In genomic region chr13:80359459-80360297, GRCh38 we compare ENCODE assay signal across 9 cellular contexts. TPM values are rescaled to one million over a fixed set of nuclear protein-coding genes. Genes with fewer than 3 reads are reported as not detected.
DNase-seq lines count a peak whose midpoint lies in the region; ATAC-seq and TF ChIP-seq lines count a peak whose summit lies in the region.
"Had no signal": no experiment of that assay in that cellular context is flagged by ENCODE, and none has a peak within 500 bp of the region (broad histone marks: within the 10 kb centered on the region; RNA-seq: fewer than 3 reads in every experiment).

No MANE protein-coding gene starts in this region.

- H3K9me3 ChIP-seq in IMR-90 (ENCODE audit: control insufficient read depth, insufficient read depth, low read length) = no peaks in the 10 kb centered on the region

- peak overlapping the region; percentile 47 for H2AFZ ChIP-seq in IMR-90 (replicated peaks; ENCODE audit: low read length, poor library complexity)

- no peak for TF ChIP-seq CTCF in IMR-90 (conservative IDR thresholded peaks at IDR 0.05; ENCODE audit: low read depth, low read length)
- TF ChIP-seq CTCF in fibroblast of villous mesenchyme (IDR thresholded peaks at IDR 0.05; ENCODE audit: insufficient read depth, low read depth, low read length) = no peak
- no peak for TF ChIP-seq CTCF in progenitor cell of endocrine pancreas (IDR thresholded peaks at IDR 0.05; ENCODE audit: unreplicated experiment)

- H3K4me1 Mint-ChIP-seq in progenitor cell of endocrine pancreas (ENCODE audit: low read depth) = peaks cover 39% of the 10 kb centered on the region

- peak overlapping the region; percentile 90 for H3K27ac Mint-ChIP-seq in progenitor cell of endocrine pancreas
- H3K27ac Mint-ChIP-seq: natural killer cell had no signal

- H3K9me3 Mint-ChIP-seq in progenitor cell of endocrine pancreas (ENCODE audit: low read depth) = peaks cover 3% of the 10 kb centered on the region
- H3K9me3 Mint-ChIP-seq: natural killer cell had no signal

- H2BK120ac ChIP-seq in IMR-90 (ENCODE audit: low read depth, low read length) = no peak overlapping the region

- H4K8ac ChIP-seq in IMR-90 (ENCODE audit: low read depth in 2 of 2, low read length in 2 of 2) = no peak overlapping the region

- H3K14ac ChIP-seq in IMR-90 (replicated peaks; ENCODE audit: low read depth, low read length) = no peak overlapping the region

- no peak overlapping the region for H3K4me3 Mint-ChIP-seq in progenitor cell of endocrine pancreas (ENCODE audit: low read depth)
- H3K4me3 Mint-ChIP-seq: natural killer cell had no signal

- no peak overlapping the region for H4K91ac ChIP-seq in IMR-90 (ENCODE audit: insufficient read depth, low read depth, low read length)

- no peak overlapping the region for H2AK5ac ChIP-seq in IMR-90 (ENCODE audit: low read depth, low read length)

- H2AK9ac ChIP-seq in IMR-90 (replicated peaks; ENCODE audit: low read depth, low read length, poor library complexity) = no peak overlapping the region

- 69% methylated on average over 2 of the region's 10 CpGs; no CpG with 5 or more reads in 1 of the 2 experiments for WGBS in IMR-90 (ENCODE audit: extremely low coverage in 2 of 2, insufficient read length in 1 of 2), 2 experiments

- H3K9me1 ChIP-seq in IMR-90 (ENCODE audit: insufficient read depth, low read length) = no peaks in the 10 kb centered on the region

- DNase-seq in IMR-90 (no peak), NOMO-1 treated with dmso at 0.1 percent for 144 hours (lab: John Stamatoyannopoulos, UW; ENCODE audit: unreplicated experiment) (peak; percentile 39), fibroblast of villous mesenchyme (ENCODE audit: low read depth) (peak; percentile 39), progenitor cell of endocrine pancreas (ENCODE audit: low spot score, unreplicated experiment) (no peak), left colon (no peak), NCI-H226 (no peak), NCI-H2029 treated with DMSO at 0.1 percent for 48 hours (lab: John Stamatoyannopoulos, UW) (no peak)
- DNase-seq in activated CD8-positive, alpha-beta memory T cell treated with anti-CD3 and anti-CD28 coated beads, Interleukin-2, amount 50 U/mL, for 4 hours = no peak
- DNase-seq: natural killer cell had no signal

- no peaks in the 10 kb centered on the region for H3K36me3 ChIP-seq in IMR-90 (ENCODE audit: control insufficient read depth, insufficient read depth, low read length)

- no peaks in the 10 kb centered on the region for H3K4me1 ChIP-seq in IMR-90 (ENCODE audit: control insufficient read depth, insufficient read depth, low read length)

- no peak overlapping the region for H2BK15ac ChIP-seq in IMR-90 (ENCODE audit: low read depth, low read length)

- no peak for TF ChIP-seq POLR2A in IMR-90 (IDR thresholded peaks at IDR 0.05; ENCODE audit: low read depth, low read length)

- H3K4me3 ChIP-seq in IMR-90 (ENCODE audit: insufficient read depth, low read depth, low read length) (no peak overlapping the region), fibroblast of villous mesenchyme (ENCODE audit: low read depth, low read length) (no peak overlapping the region)

- no peaks in the 10 kb centered on the region for H3K27me3 Mint-ChIP-seq in progenitor cell of endocrine pancreas

- TF ChIP-seq RAD21 in IMR-90 (IDR thresholded peaks at IDR 0.05; ENCODE audit: low read length) = no peak

- H2BK5ac ChIP-seq in IMR-90 (ENCODE audit: low read depth, low read length, poor library complexity, severe bottlenecking) = no peak overlapping the region

- BruUV-seq in IMR-90 (replicated peaks; lab: Mats Ljungman, UMichigan) = no TSS peak

- peaks cover 4% of the 10 kb centered on the region for H3K36me3 Mint-ChIP-seq in progenitor cell of endocrine pancreas (ENCODE audit: insufficient read depth)
- H3K36me3 Mint-ChIP-seq: natural killer cell had no signal

- H3K56ac ChIP-seq in IMR-90 (ENCODE audit: extremely low read depth, insufficient read depth, low read length) = no peak overlapping the region

- intact Hi-C loops in IMR-90 (cut with micrococcal nuclease) (loop anchor here (5.0 kb wide), 1 partner anchor 812 kb away; no protein-coding TSS in a partner anchor), left colon (cut with DNase I, micrococcal nuclease) (loop anchor here in 1 of 2 donors (10.0 kb wide), 2 partner anchors 585 to 685 kb away; no protein-coding TSS in a partner anchor)

- H3K18ac ChIP-seq in IMR-90 (ENCODE audit: low read depth, low read length) = no peak overlapping the region

- no peak overlapping the region for H3K4ac ChIP-seq in IMR-90 (ENCODE audit: low read depth, low read length)

- H3K9ac ChIP-seq in IMR-90 (ENCODE audit: low read depth, low read length) = no peak overlapping the region

- CTCF ChIA-PET in IMR-90 (lab: Yijun Ruan, JAX) = interaction anchor here (0.9 to 1.8 kb wide), 3 partner anchors 17 to 286 kb away, joined by 3 to 7 read pairs (median 3); partner anchors contain the start of gene SPRY2

- H4K20me1 ChIP-seq in IMR-90 (ENCODE audit: insufficient read depth, low read length) = no peaks in the 10 kb centered on the region

- no peaks in the 10 kb centered on the region for H3K27me3 ChIP-seq in IMR-90 (ENCODE audit: control insufficient read depth, insufficient read depth, low read length)

- H3K79me1 ChIP-seq in IMR-90 (ENCODE audit: low read depth in 1 of 2, low read length in 2 of 2) = no peaks in the 10 kb centered on the region

- dilution Hi-C loops in IMR-90 (cut with HindIII; ENCODE audit: low sequenced_read_pairs, unreplicated experiment) = no loop called here

- in situ Hi-C loops in IMR-90 (cut with MboI; ENCODE audit: low sequenced_read_pairs) = loop anchor here (10.0 to 25.0 kb wide), 3 partner anchors 585 to 797 kb away; no protein-coding TSS in a partner anchor

- no peak overlapping the region for H3K4me2 ChIP-seq in IMR-90 (ENCODE audit: low read depth, low read length)

- H2BK20ac ChIP-seq in IMR-90 (ENCODE audit: low read depth, low read length) = no peak overlapping the region

- POLR2A ChIA-PET in IMR-90 (lab: Charles Lee; ENCODE audit: unreplicated experiment) = no interaction called here

- no peak overlapping the region for H3K23ac ChIP-seq in IMR-90 (ENCODE audit: low read depth, low read length)

- H3K27ac ChIP-seq in IMR-90 (ENCODE audit: insufficient read depth, low read length) = no peak overlapping the region

- no peak overlapping the region for H4K5ac ChIP-seq in IMR-90 (ENCODE audit: low read depth, low read length)

- ATAC-seq in IMR-90 (ENCODE audit: low read depth) (no peak), left colon (no peak)
- ATAC-seq: natural killer cell had no signal

TF ChIP-seq in IMR-90, 13 proteins besides CTCF, POLR2A, EP300 and RAD21:
- no peak for TF ChIP-seq RFX5 (IDR thresholded peaks at IDR 0.05; ENCODE audit: low read depth, low read length)
- no peak for TF ChIP-seq USF2 (IDR thresholded peaks at IDR 0.05; ENCODE audit: low read depth, low read length)
- no peak for TF ChIP-seq FOS (IDR thresholded peaks at IDR 0.05; ENCODE audit: low read depth, low read length)
- no peak for TF ChIP-seq MAZ (IDR thresholded peaks at IDR 0.05; ENCODE audit: borderline replicate concordance, low read depth, low read length)
- TF ChIP-seq ELK1 (IDR thresholded peaks at IDR 0.05; ENCODE audit: borderline replicate concordance, low read depth, low read length) = no peak
- no peak for TF ChIP-seq RCOR1 (IDR thresholded peaks at IDR 0.05; ENCODE audit: insufficient replicate concordance, low read length)
- TF ChIP-seq BHLHE40 (IDR thresholded peaks at IDR 0.05; ENCODE audit: low read depth, low read length) = no peak
- no peak for TF ChIP-seq MAFK (IDR thresholded peaks at IDR 0.05; ENCODE audit: low read depth, low read length)

RNA-seq across cellular contexts. Expression of gene SPRY2, which starts 18.8 kb away (rescaled TPM):
- total RNA-seq in IMR-90 (2012; rRNA removed) = 21.1 and 26.4 TPM in 2 replicates
- polyA plus RNA-seq in IMR-90 (2012; rRNA removed) = 47.9 and 53.9 TPM in 2 replicates
- 35.5 and 39.0 TPM in 2 replicates for polyA plus RNA-seq in IMR-90 (2012; cell fraction: cytosol; rRNA removed)
- 63.3 and 76.1 TPM in 2 replicates for polyA plus RNA-seq in IMR-90 (2012; cell fraction: nucleus; rRNA removed; ENCODE audit: low replicate concordance)
- total RNA-seq in fibroblast of villous mesenchyme = 15.8 and 16.0 TPM in 2 replicates
- total RNA-seq in progenitor cell of endocrine pancreas = 136 and 145 TPM in 2 replicates
- total RNA-seq in left colon = 10 to 100 TPM; 52.4 to 66.8 TPM

Comparison
In these comparisons a context has a peak if more than half of its experiments do, and no peak if none do; other contexts are left out.
1. DNase-seq: peak in NOMO-1 treated with dmso at 0.1 percent for 144 hours (single experiment) and fibroblast of villous mesenchyme (single experiment); none in IMR-90 (single experiment), progenitor cell of endocrine pancreas (single experiment), activated CD8-positive, alpha-beta memory T cell treated with anti-CD3 and anti-CD28 coated beads, Interleukin-2, amount 50 U/mL, for 4 hours (single experiment), left colon (0 of 2), NCI-H226 (single experiment) and NCI-H2029 treated with DMSO at 0.1 percent for 48 hours (single experiment).